Comparison of ENCODE assay signal across 8 cellular contexts in genomic region chr3:64214002-64214696, GRCh38. TPM values are rescaled to one million over a fixed set of nuclear protein-coding genes. Genes with fewer than 3 reads are reported as not detected.
DNase-seq lines count a peak whose midpoint lies in the region; ATAC-seq and TF ChIP-seq lines count a peak whose summit lies in the region.

No MANE protein-coding gene starts in this region.

- ATAC-seq in GM18907 (IDR thresholded peaks at IDR 0.05; ENCODE audit: unreplicated experiment), result no peak

- H3K27me3 ChIP-seq in stomach smooth muscle (ENCODE audit: control insufficient read depth in 1 of 2, insufficient read depth in 2 of 2, low read length in 2 of 2), result no peaks in the 10 kb centered on the region

- in situ Hi-C loops in astrocyte of the spinal cord (cut with HindIII; ENCODE audit: low sequenced_read_pairs), result no loop called here

- DNase-seq in HT-29 (ENCODE audit: low spot score) (peak; percentile 42), astrocyte of the spinal cord (ENCODE audit: low read depth, low spot score) (peak; percentile 87), iris pigment epithelial cell (ENCODE audit: low read depth) (peak; percentile 88), D341Med (ENCODE audit: low spot score) (no peak), GOT3 (lab: John Stamatoyannopoulos, UW) (no peak)
- DNase-seq in activated CD8-positive, alpha-beta memory T cell treated with anti-CD3 and anti-CD28 coated beads for 24 hours, result no peak

- H3K9ac ChIP-seq in stomach smooth muscle (ENCODE audit: low read length in 2 of 2), result peak overlapping the region; percentile 35 to 51

- peaks cover 0 to 2% of the 10 kb centered on the region in 2 donors for H3K36me3 ChIP-seq in stomach smooth muscle (ENCODE audit: control insufficient read depth in 2 of 2, insufficient read depth in 2 of 2, low read length in 2 of 2)

- peaks cover 88% of the 10 kb centered on the region for H3K4me1 ChIP-seq in stomach smooth muscle (ENCODE audit: control insufficient read depth, insufficient read depth, low read length)

- H3K9me3 ChIP-seq in stomach smooth muscle (ENCODE audit: control insufficient read depth in 2 of 2, low read length in 2 of 2), result no peaks in the 10 kb centered on the region

- no peak for TF ChIP-seq CTCF in astrocyte of the spinal cord (IDR thresholded peaks at IDR 0.05; ENCODE audit: low read depth, low read length)

- peak overlapping the region; percentile 79 for H3K27ac ChIP-seq in stomach smooth muscle (ENCODE audit: low read length)

- H3K4me3 ChIP-seq in astrocyte of the spinal cord (ENCODE audit: low read depth, low read length) (peak overlapping the region; percentile 8), stomach smooth muscle (ENCODE audit: low read length in 2 of 2) (peak overlapping the region; percentile 33 to 63)

RNA-seq across cellular contexts. Expression of gene PRICKLE2, which starts 11.1 kb away (rescaled TPM):
- total RNA-seq in HT-29 (2014; rRNA removed; shearing (Covaris generic)), result under 0.01 and 0.34 TPM in 2 replicates

Comparison
In these comparisons a context has a peak if more than half of its experiments do, and no peak if none do; other contexts are left out.
1. DNase-seq: peak in HT-29 (single experiment), astrocyte of the spinal cord (single experiment) and iris pigment epithelial cell (single experiment); none in D341Med (single experiment), activated CD8-positive, alpha-beta memory T cell treated with anti-CD3 and anti-CD28 coated beads for 24 hours (single experiment) and GOT3 (single experiment).